In genomic region chr20:24227600-24227999, GRCh38 we compare ENCODE assay signal across 30 cellular contexts.
"Had no signal": no experiment of that assay in that cellular context is flagged by ENCODE, and none has a peak within 500 bp of the region (broad histone marks: within the 10 kb centered on the region; RNA-seq: fewer than 3 reads in every experiment).

No MANE protein-coding gene starts in this region.

- H3K9ac ChIP-seq: parathyroid adenoma had no signal

- H3K9me3 ChIP-seq: neutrophil, ovary, psoas muscle, spleen, suprapubic skin, testis, tibial artery, transverse colon, upper lobe of right lung, uterus had no signal

- H3K79me2 ChIP-seq: parathyroid adenoma had no signal

- ATAC-seq: naive thymus-derived CD8-positive, alpha-beta T cell; natural killer cell treated with Interleukin-12 subunit alpha and Interleukin-12 subunit beta and Interleukin-15 and Interleukin-18, amount 100 ng/mL, for 72 hours; psoas muscle; right cardiac atrium; sciatic nerve; stimulated activated memory B cell treated with anti-CD40 and anti-IgM and Interleukin-4, amounts not matched to agents 10 μg/mL and 1 μg/mL and 100 μg/mL, for 72 hours; stimulated activated naive CD8-positive, alpha-beta T cell treated with anti-CD3 and anti-CD28 coated beads, Interleukin-15, amount 100 ng/mL, for 72 hours; stimulated activated naive CD8-positive, alpha-beta T cell treated with anti-CD3 and anti-CD28 coated beads, Interleukin-15, Interleukin-2, amounts not matched to agents 100 U/mL and 50 U/mL, for 24 hours; upper lobe of right lung had no signal

- DNase-seq: naive thymus-derived CD8-positive, alpha-beta T cell; nephron progenitor cell; nucleus accumbens; ovary; posterior cingulate gyrus; psoas muscle; right cardiac atrium; spleen; stimulated activated CD4-positive, alpha-beta T cell treated with anti-CD3 and anti-CD28 coated beads, Interleukin-12 subunit alpha, Interleukin-12 subunit beta, amount 100 ng/mL, for 4 hours; stimulated activated CD4-positive, alpha-beta T cell treated with anti-CD3 and anti-CD28 coated beads, Interleukin-1b, Interleukin-23, amount 100 ng/mL, for 48 hours; stimulated activated CD4-positive, alpha-beta T cell treated with anti-CD3 and anti-CD28 coated beads, Interleukin-4, amount 100 ng/mL, for 1 hour; stimulated activated CD4-positive, alpha-beta T cell treated with anti-CD3 and anti-CD28 coated beads, Interleukin-4, amount 100 ng/mL, for 4 hours; stimulated activated CD8-positive, alpha-beta memory T cell treated with anti-CD3 and anti-CD28 coated beads, Interleukin-4, amount 100 ng/mL, for 48 hours; stimulated activated naive CD4-positive, alpha-beta T cell; stimulated activated naive CD8-positive, alpha-beta T cell treated with anti-CD3 and anti-CD28 coated beads, Interleukin-15, amount 100 ng/mL, for 72 hours; stimulated activated naive CD8-positive, alpha-beta T cell treated with anti-CD3 and anti-CD28 coated beads, Interleukin-15, Interleukin-2, amounts not matched to agents 100 U/mL and 50 U/mL, for 24 hours; substantia nigra; testis; tibial artery; transverse colon; upper lobe of right lung; uterus had no signal

- H2AFZ ChIP-seq: parathyroid adenoma had no signal

- H3K36me3 ChIP-seq: neutrophil, ovary, spleen, suprapubic skin, tibial artery, transverse colon, upper lobe of right lung, uterus had no signal

- H3K4me3 ChIP-seq: ovary, psoas muscle, skin epidermis, smooth muscle cell, spleen, suprapubic skin, testis, tibial artery, transverse colon, upper lobe of right lung, uterus had no signal

- H3K4me1 ChIP-seq: parathyroid adenoma, psoas muscle, spleen, suprapubic skin, testis, tibial artery, transverse colon, upper lobe of right lung, uterus had no signal

- H3K27me3 ChIP-seq: neutrophil, ovary, suprapubic skin, testis, tibial artery, transverse colon had no signal

- H3K27ac ChIP-seq: neutrophil, ovary, parathyroid adenoma, psoas muscle, skin epidermis, spleen, suprapubic skin, testis, tibial artery, transverse colon, upper lobe of right lung, uterus had no signal

- H3K4me2 ChIP-seq: smooth muscle cell had no signal
